Comparison of ENCODE assay signal across 16 cellular contexts in the genomic region with DNA sequence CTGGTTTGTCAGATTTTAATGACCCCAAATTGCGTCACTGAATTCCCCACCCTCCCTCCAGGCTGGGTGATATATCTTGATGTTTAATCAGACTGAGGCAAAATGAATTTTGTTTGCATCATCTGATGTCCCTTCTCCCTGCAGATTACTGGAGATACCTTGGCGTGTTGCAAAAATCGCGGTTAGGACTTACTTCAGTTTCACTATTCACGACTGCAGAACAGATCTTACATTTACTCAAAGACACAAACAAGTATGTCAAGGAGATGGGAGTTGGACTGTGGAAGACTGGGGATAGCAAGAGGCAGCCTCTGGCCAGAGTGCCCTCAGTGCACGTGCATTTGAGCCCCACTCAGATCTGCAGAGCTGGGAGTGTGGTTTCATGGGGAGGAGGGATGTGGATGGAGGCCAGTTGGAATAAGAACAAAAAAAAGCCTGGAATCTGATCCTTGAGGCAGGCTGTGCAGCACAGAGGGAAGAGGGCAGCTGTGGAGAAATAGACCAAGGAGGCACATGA.
DNase-seq lines count a peak whose midpoint lies in the region; ATAC-seq lines count a peak whose summit lies in the region.
"Had no signal": no experiment of that assay in that cellular context is flagged by ENCODE, and none has a peak within 500 bp of the region (broad histone marks: within the 10 kb centered on the region; RNA-seq: fewer than 3 reads in every experiment).

No MANE protein-coding gene starts in this region.

- H3K9me3 ChIP-seq in BLaER1 treated with 17β-estradiol and CSF1 and Interleukin-3, amounts not matched to agents 10 nM and 100 nM (replicated peaks in 1 of 11) = no peaks in the 10 kb centered on the region
- H3K9me3 ChIP-seq: thyroid gland had no signal

- H3K27me3 ChIP-seq in BLaER1 treated with 17β-estradiol and CSF1 and Interleukin-3, amounts not matched to agents 10 nM and 100 nM = peaks cover 0 to 21% (median 0%) of the 10 kb centered on the region in 11 experiments; a peak in 4 of 22 replicates
- H3K27me3 ChIP-seq: thyroid gland had no signal

- intact Hi-C loops in Right ventricle myocardium superior (cut with DNase I) = no loop called here

- no peaks in the 10 kb centered on the region for H3K36me3 ChIP-seq in BLaER1 treated with 17β-estradiol and CSF1 and Interleukin-3, amounts not matched to agents 10 nM and 100 nM
- H3K36me3 ChIP-seq: thyroid gland, WERI-Rb-1 had no signal

- no peak for ATAC-seq in Right ventricle myocardium superior (ENCODE audit: poor library complexity)
- ATAC-seq in GM21717 (IDR thresholded peaks at IDR 0.05; ENCODE audit: unreplicated experiment) = no peak
- ATAC-seq: left lobe of liver had no signal

- H3K27ac ChIP-seq in BLaER1 treated with 17β-estradiol and CSF1 and Interleukin-3, amounts not matched to agents 10 nM and 100 nM = 0 out of 22 replicates have a peak overlapping the region, but pooled peaks of 1 of the 11 experiments have one; percentile 34
- H3K27ac ChIP-seq: thyroid gland, WERI-Rb-1 had no signal

- H3K9ac ChIP-seq in BLaER1 treated with 17β-estradiol and CSF1 and Interleukin-3, amounts not matched to agents 10 nM and 100 nM = no peak overlapping the region

- H4K20me1 ChIP-seq in BLaER1 treated with 17β-estradiol and CSF1 and Interleukin-3, amounts not matched to agents 10 nM and 100 nM = no peaks in the 10 kb centered on the region

- H3K4me1 ChIP-seq in BLaER1 treated with 17β-estradiol and CSF1 and Interleukin-3, amounts not matched to agents 10 nM and 100 nM = peaks cover 24 to 73% (median 60%) of the 10 kb centered on the region in 10 experiments
- H3K4me1 ChIP-seq: thyroid gland had no signal

- DNase-seq in AG08396 (ENCODE audit: low spot score) (peak; percentile 30), RPMI7951 (ENCODE audit: low read depth) (peak; percentile 82), fibroblast of peridontal ligament (ENCODE audit: extremely low read depth) (peak; percentile 74), COLO668 (lab: John Stamatoyannopoulos, UW; ENCODE audit: unreplicated experiment) (no peak), activated gamma-delta T cell (lab: John Stamatoyannopoulos, UW) (no peak), Right ventricle myocardium superior (no peak)
- DNase-seq: activated naive CD4-positive, alpha-beta T cell treated with Interleukin-2 at 50 U/mL for 16 hours; CD4-positive, alpha-beta T cell; NCI-H2227 treated with DMSO at 0.1 percent for 48 hours; stimulated activated CD4-positive, alpha-beta T cell treated with anti-CD3 and anti-CD28 coated beads, Interleukin-1b, Interleukin-23, amount 100 ng/mL, for 48 hours; stimulated activated CD8-positive, alpha-beta memory T cell treated with anti-CD3 and anti-CD28 coated beads, Interleukin-4, amount 100 ng/mL, for 48 hours; thyroid gland; WERI-Rb-1 had no signal

- peak overlapping the region in 9 of 11 experiments; percentile 71 to 96 (median 91); a peak in 16 of 22 replicates for H3K4me2 ChIP-seq in BLaER1 treated with 17β-estradiol and CSF1 and Interleukin-3, amounts not matched to agents 10 nM and 100 nM

- H3K4me3 ChIP-seq in BLaER1 treated with 17β-estradiol and CSF1 and Interleukin-3, amounts not matched to agents 10 nM and 100 nM = no peak overlapping the region
- H3K4me3 ChIP-seq: thyroid gland had no signal

Comparison
In these comparisons a context has a peak if more than half of its experiments do, and no peak if none do; other contexts are left out.
1. DNase-seq: peak in AG08396 (single experiment), RPMI7951 (single experiment) and fibroblast of peridontal ligament (single experiment); none in COLO668 (single experiment), activated gamma-delta T cell (single experiment) and Right ventricle myocardium superior (single experiment).